12 cellular contexts compared by ENCODE assay signal in the genomic region with DNA sequence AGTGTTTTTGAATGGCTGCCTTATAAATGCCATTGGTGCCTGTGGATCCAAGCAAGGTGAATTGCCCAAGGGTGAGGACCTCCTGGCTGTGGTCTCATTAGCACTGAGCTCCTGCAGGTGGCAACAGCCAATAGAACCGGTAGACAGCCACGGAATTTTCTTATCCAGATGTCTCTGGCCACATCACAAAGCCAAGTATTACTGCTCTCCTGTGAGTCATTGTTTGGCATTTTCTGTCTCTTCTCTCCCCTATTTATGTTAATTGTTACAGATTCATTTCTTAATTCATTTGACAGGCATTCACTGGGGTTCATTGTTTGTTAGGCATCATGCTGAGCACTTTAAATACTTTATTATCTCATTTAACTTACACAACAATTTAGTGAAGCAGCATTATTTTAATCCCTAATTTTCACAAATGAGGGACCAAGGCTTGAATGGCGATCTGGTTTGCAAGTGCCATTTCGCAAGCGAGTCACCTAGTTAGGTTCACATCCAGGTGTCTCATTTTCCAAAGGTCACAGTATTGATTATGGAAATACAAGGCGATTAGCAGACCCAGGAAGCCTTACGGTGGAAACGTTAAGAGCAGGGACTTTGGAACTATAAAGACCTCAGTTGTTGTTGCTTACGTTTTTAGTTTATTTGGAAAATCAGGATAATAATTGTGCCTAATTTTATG. TPM values are rescaled to one million over a fixed set of nuclear protein-coding genes. Genes with fewer than 3 reads are reported as not detected.
A peak's percentile ranks its signal among the peaks of the same experiment; 100 is the strongest.
DNase-seq lines count a peak whose midpoint lies in the region; ATAC-seq and TF ChIP-seq lines count a peak whose summit lies in the region.
"Had no signal": no experiment of that assay in that cellular context is flagged by ENCODE, and none has a peak within 500 bp of the region (broad histone marks: within the 10 kb centered on the region; RNA-seq: fewer than 3 reads in every experiment).

No MANE protein-coding gene starts in this region.

- H2BK120ac ChIP-seq in neuronal stem cell (ENCODE audit: low read depth, low read length): no peak overlapping the region

- no peak overlapping the region for H3K14ac ChIP-seq in neuronal stem cell (ENCODE audit: low read length)

- DNase-seq in H4 (ENCODE audit: low spot score) (peak; percentile 83), NCI-H526 treated with DMSO at 0.1 percent for 48 hours (lab: John Stamatoyannopoulos, UW) (peak; percentile 8), endodermal cell (peak; percentile 80), neuronal stem cell (ENCODE audit: low spot score) (peak; percentile 54), coronary artery (ENCODE audit: low spot score) (no peak), NCI-H345 treated with DMSO at 0.1 percent for 48 hours (lab: John Stamatoyannopoulos, UW; ENCODE audit: unreplicated experiment) (no peak), NCI-H345 (lab: John Stamatoyannopoulos, UW) (no peak), natural killer cell (no peak)
- DNase-seq: activated CD4-positive, alpha-beta T cell treated with anti-CD3 and anti-CD28 coated beads, Interleukin-2, amount 10 ng/mL, durations not matched to agents 24 days and 14 days; left ventricle myocardium superior had no signal

- H3K4me3 ChIP-seq in endodermal cell (ENCODE audit: low read length) (no peak overlapping the region), neuronal stem cell (ENCODE audit: low read length in 2 of 2) (no peak overlapping the region), coronary artery (no peak overlapping the region)
- H3K4me3 ChIP-seq: vagina had no signal

- H3K36me3 Mint-ChIP-seq in endodermal cell (ENCODE audit: low read depth) (no peaks in the 10 kb centered on the region), natural killer cell (no peaks in the 10 kb centered on the region)
- H3K36me3 Mint-ChIP-seq: activated naive CD4-positive, alpha-beta T cell treated with anti-CD3 and anti-CD28 coated beads, Interleukin-2, amount 50 U/mL, for 24 hours had no signal

- H3K9me3 ChIP-seq in endodermal cell (ENCODE audit: control insufficient read depth, low read length) (no peaks in the 10 kb centered on the region), neuronal stem cell (replicated peaks in 1 of 2; ENCODE audit: control insufficient read depth in 2 of 2, insufficient read depth in 1 of 2, low read depth in 1 of 2, low read length in 2 of 2) (no peaks in the 10 kb centered on the region)
- H3K9me3 ChIP-seq: vagina had no signal

- H3K27ac Mint-ChIP-seq in endodermal cell: peak overlapping the region; percentile 76
- no peak overlapping the region for H3K27ac Mint-ChIP-seq in natural killer cell
- H3K27ac Mint-ChIP-seq: activated CD4-positive, alpha-beta T cell treated with anti-CD3 and anti-CD28 coated beads, Interleukin-2, amount 10 ng/mL, durations not matched to agents 24 days and 14 days; activated naive CD4-positive, alpha-beta T cell treated with anti-CD3 and anti-CD28 coated beads, Interleukin-2, amount 50 U/mL, for 24 hours had no signal

- H3K79me1 ChIP-seq in neuronal stem cell (ENCODE audit: low read depth, low read length): no peaks in the 10 kb centered on the region

- no peak overlapping the region for H2AFZ ChIP-seq in neuronal stem cell (ENCODE audit: low read length)

- H3K27ac ChIP-seq in endodermal cell (ENCODE audit: low read depth, low read length): peak overlapping the region; percentile 9
- H3K27ac ChIP-seq in neuronal stem cell (replicated peaks; ENCODE audit: low read length): peak overlapping the region; percentile 38
- H3K27ac ChIP-seq in coronary artery: no peak overlapping the region
- H3K27ac ChIP-seq: vagina had no signal

- H3K9me3 Mint-ChIP-seq in endodermal cell (no peaks in the 10 kb centered on the region), natural killer cell (no peaks in the 10 kb centered on the region)
- H3K9me3 Mint-ChIP-seq: activated CD4-positive, alpha-beta T cell treated with anti-CD3 and anti-CD28 coated beads, Interleukin-2, amount 10 ng/mL, durations not matched to agents 24 days and 14 days; activated naive CD4-positive, alpha-beta T cell treated with anti-CD3 and anti-CD28 coated beads, Interleukin-2, amount 50 U/mL, for 24 hours had no signal

- intact Hi-C loops in natural killer cell (cut with micrococcal nuclease): no loop called here

- H3K9ac ChIP-seq in endodermal cell (ENCODE audit: extremely low read depth, low read length, poor library complexity, severe bottlenecking) (no peak overlapping the region), neuronal stem cell (ENCODE audit: low read depth, low read length, poor library complexity) (no peak overlapping the region)

- H2AK5ac ChIP-seq in neuronal stem cell (ENCODE audit: low read depth, low read length): no peak overlapping the region

- no peaks in the 10 kb centered on the region for H3K36me3 ChIP-seq in endodermal cell (ENCODE audit: control insufficient read depth, insufficient read depth, low read length)
- no peaks in the 10 kb centered on the region for H3K36me3 ChIP-seq in neuronal stem cell (replicated peaks in 1 of 2; ENCODE audit: control insufficient read depth in 2 of 2, insufficient read depth in 2 of 2, low read length in 2 of 2)
- H3K36me3 ChIP-seq: vagina had no signal

- TF ChIP-seq CTCF in endodermal cell (conservative IDR thresholded peaks at IDR 0.05) (peak; percentile 36), coronary artery (IDR thresholded peaks at IDR 0.05) (no peak), natural killer cell (IDR thresholded peaks at IDR 0.05) (no peak)

- 21 to 27% methylated on average over 6 to 9 of the region's 9 CpGs for WGBS in endodermal cell (ENCODE audit: insufficient coverage in 1 of 2, insufficient read length in 1 of 2), 2 experiments
- WGBS in neuronal stem cell (ENCODE audit: extremely low coverage in 2 of 2, insufficient read length in 2 of 2, insufficient replicate concordance in 1 of 2), 2 donors: no CpG with 5 or more reads among the region's 9 CpGs

- H4K91ac ChIP-seq in neuronal stem cell (ENCODE audit: low read depth, low read length, poor library complexity): no peak overlapping the region

- H3K4me3 Mint-ChIP-seq in endodermal cell (no peak overlapping the region), natural killer cell (no peak overlapping the region)
- H3K4me3 Mint-ChIP-seq: activated CD4-positive, alpha-beta T cell treated with anti-CD3 and anti-CD28 coated beads, Interleukin-2, amount 10 ng/mL, durations not matched to agents 24 days and 14 days; activated naive CD4-positive, alpha-beta T cell treated with anti-CD3 and anti-CD28 coated beads, Interleukin-2, amount 50 U/mL, for 24 hours had no signal

- no peak for ATAC-seq in natural killer cell
- ATAC-seq: left ventricle myocardium superior had no signal

- H3K27me3 ChIP-seq in endodermal cell (ENCODE audit: control insufficient read depth, insufficient read depth, low read length, poor library complexity, severe bottlenecking): no peaks in the 10 kb centered on the region
- H3K27me3 ChIP-seq in neuronal stem cell (ENCODE audit: control insufficient read depth in 3 of 3, insufficient read depth in 3 of 3, low read depth in 1 of 3, low read length in 3 of 3): no peaks in the 10 kb centered on the region
- H3K27me3 ChIP-seq: vagina had no signal

- H2BK15ac ChIP-seq in neuronal stem cell (ENCODE audit: low read length): no peak overlapping the region

- H2BK12ac ChIP-seq in neuronal stem cell (ENCODE audit: low read length): no peak overlapping the region

- H3K4me1 Mint-ChIP-seq in endodermal cell (peaks cover 20% of the 10 kb centered on the region), natural killer cell (no peaks in the 10 kb centered on the region)
- H3K4me1 Mint-ChIP-seq: activated CD4-positive, alpha-beta T cell treated with anti-CD3 and anti-CD28 coated beads, Interleukin-2, amount 10 ng/mL, durations not matched to agents 24 days and 14 days; activated naive CD4-positive, alpha-beta T cell treated with anti-CD3 and anti-CD28 coated beads, Interleukin-2, amount 50 U/mL, for 24 hours had no signal

- H4K8ac ChIP-seq in neuronal stem cell (ENCODE audit: low read depth, low read length): no peak overlapping the region

- H3K18ac ChIP-seq in neuronal stem cell (ENCODE audit: low read length): no peak overlapping the region

- no peak overlapping the region for H2BK5ac ChIP-seq in neuronal stem cell (ENCODE audit: low read length)

- H3K4ac ChIP-seq in neuronal stem cell (ENCODE audit: low read length): no peak overlapping the region

- peak overlapping the region; percentile 19 for H3K4me2 ChIP-seq in neuronal stem cell (ENCODE audit: insufficient read depth, low read length, poor library complexity, severe bottlenecking)

- H3K4me1 ChIP-seq in endodermal cell (ENCODE audit: control insufficient read depth, insufficient read depth, low read length) (peaks cover 4% of the 10 kb centered on the region), neuronal stem cell (ENCODE audit: control insufficient read depth in 2 of 2, insufficient read depth in 1 of 2, low read depth in 1 of 2, low read length in 2 of 2) (peaks cover 20 to 36% of the 10 kb centered on the region in 2 donors)
- H3K4me1 ChIP-seq: vagina had no signal

- no peak overlapping the region for H3K23ac ChIP-seq in neuronal stem cell (ENCODE audit: low read depth, low read length, poor library complexity)

- H3K27me3 Mint-ChIP-seq in endodermal cell (ENCODE audit: insufficient read depth): no peaks in the 10 kb centered on the region
- H3K27me3 Mint-ChIP-seq in natural killer cell (ENCODE audit: low read depth in 2 of 2): peaks cover 2 to 20% of the 10 kb centered on the region in 2 donors
- H3K27me3 Mint-ChIP-seq: activated CD4-positive, alpha-beta T cell treated with anti-CD3 and anti-CD28 coated beads, Interleukin-2, amount 10 ng/mL, durations not matched to agents 24 days and 14 days had no signal

RNA-seq across cellular contexts. Expression of a gene that starts 58.2 kb away (rescaled TPM):
- 65.2 and 83.9 TPM in 2 replicates for total RNA-seq in H4 (2014; rRNA removed; shearing (Covaris generic))
- 10 to 100 TPM; 76.3 to 98.6 TPM for total RNA-seq in endodermal cell
- polyA plus RNA-seq in endodermal cell (2013, experiment 1 of 2): 208 TPM
- 208 TPM for polyA plus RNA-seq in endodermal cell (2013, experiment 2 of 2)
- 143 TPM for polyA plus RNA-seq in neuronal stem cell (2013, experiment 1 of 2)
- polyA plus RNA-seq in neuronal stem cell (2013, experiment 2 of 2): 143 TPM
- total RNA-seq in natural killer cell: not detected

Comparison
In these comparisons a context has a peak if more than half of its experiments do, and no peak if none do; other contexts are left out.
1. DNase-seq: peak in H4 (single experiment), NCI-H526 treated with DMSO at 0.1 percent for 48 hours (single experiment), endodermal cell (single experiment) and neuronal stem cell (single experiment); none in coronary artery (single experiment), NCI-H345 treated with DMSO at 0.1 percent for 48 hours (single experiment), NCI-H345 (single experiment) and natural killer cell (single experiment).
2. H3K27ac ChIP-seq: peak in endodermal cell (single experiment) and neuronal stem cell (single experiment); none in coronary artery (0 of 2).
3. RNA of a gene that starts 58.2 kb away (total RNA-seq): 76.3 to 98.6 TPM in endodermal cell and 65.2 to 83.9 TPM in H4; not detected in natural killer cell; every median in the first group is over 10 times any median in the second.